8 cellular contexts compared by ENCODE assay signal in genomic region chr3:51391566-51392300, GRCh38. TPM values are rescaled to one million over a fixed set of nuclear protein-coding genes. Genes with fewer than 3 reads are reported as not detected.
DNase-seq lines count a peak whose midpoint lies in the region; ATAC-seq, FAIRE-seq and TF ChIP-seq lines count a peak whose summit lies in the region.

No MANE protein-coding gene starts in this region.

- no peak for FAIRE-seq in GM19239 (lab: Jason Lieb, UNC)

- intact Hi-C loops in testis (cut with DNase I; ENCODE audit: low total_unique reads) = loop anchor here (10.0 kb wide), 2 partner anchors 103 to 273 kb away; no protein-coding TSS in a partner anchor

- TF ChIP-seq POLR2A in testis (IDR thresholded peaks at IDR 0.05) = no peak

- ATAC-seq in HG03442 (IDR thresholded peaks at IDR 0.05; ENCODE audit: unreplicated experiment) = peak; percentile 11
- peak; percentile 44 for ATAC-seq in effector memory CD8-positive, alpha-beta T cell (replicated peaks)

- no peaks in the 10 kb centered on the region for H3K36me3 ChIP-seq in testis (ENCODE audit: low read depth, missing control alignments)

- peak overlapping the region; percentile 93 for H3K27ac Mint-ChIP-seq in activated CD4-positive, alpha-beta T cell treated with anti-CD3 and anti-CD28 coated beads, Interleukin-2, amount 10 ng/mL, durations not matched to agents 7 days and 5 days
- peak overlapping the region; percentile 93 for H3K27ac Mint-ChIP-seq in effector memory CD8-positive, alpha-beta T cell

- peak overlapping the region; percentile 83 for H3K4me3 Mint-ChIP-seq in activated CD4-positive, alpha-beta T cell treated with anti-CD3 and anti-CD28 coated beads, Interleukin-2, amount 10 ng/mL, durations not matched to agents 7 days and 5 days
- H3K4me3 Mint-ChIP-seq in effector memory CD8-positive, alpha-beta T cell = peak overlapping the region; percentile 79 to 84

- POLR2A ChIA-PET in AG04449 (lab: Yijun Ruan, JAX) = no interaction called here
- POLR2A ChIA-PET in activated CD4-positive, alpha-beta T cell treated with anti-CD3 and anti-CD28 coated beads, Interleukin-2, amount 10 ng/mL, durations not matched to agents 7 days and 5 days (lab: Charles Lee) = no interaction called here

- 4% methylated on average over 83 of the region's 109 CpGs; no CpG with 5 or more reads in 1 of the 2 donors for WGBS in testis, 2 donors

- peaks cover 36% of the 10 kb centered on the region for H3K4me1 ChIP-seq in testis

- no peaks in the 10 kb centered on the region for H3K9me3 ChIP-seq in testis

- H3K4me3 ChIP-seq in AG04449 (ENCODE audit: low read depth, low read length) = peak overlapping the region; percentile 75
- peak overlapping the region; percentile 68 to 96 for H3K4me3 ChIP-seq in testis

- H3K27me3 Mint-ChIP-seq in activated CD4-positive, alpha-beta T cell treated with anti-CD3 and anti-CD28 coated beads, Interleukin-2, amount 10 ng/mL, durations not matched to agents 7 days and 5 days = no peaks in the 10 kb centered on the region
- H3K27me3 Mint-ChIP-seq in effector memory CD8-positive, alpha-beta T cell = no peaks in the 10 kb centered on the region

- CTCF ChIA-PET in AG04449 (lab: Yijun Ruan, JAX) = interaction anchor here (1.2 to 3.2 kb wide), 4 partner anchors 21 to 290 kb away, joined by 3 to 16 read pairs (median 5); no protein-coding TSS in a partner anchor
- CTCF ChIA-PET in activated CD4-positive, alpha-beta T cell treated with anti-CD3 and anti-CD28 coated beads, Interleukin-2, amount 10 ng/mL, durations not matched to agents 7 days and 5 days (lab: Charles Lee) = interaction anchor here (0.9 to 1.5 kb wide), 5 partner anchors 10 to 43 kb away, joined by 3 to 4 read pairs (median 4); no protein-coding TSS in a partner anchor

- peak overlapping the region; percentile 79 to 91 for H3K27ac ChIP-seq in testis

- TF ChIP-seq CTCF in AG04449 (IDR thresholded peaks at IDR 0.05; ENCODE audit: insufficient read depth, low read length, missing control alignments) (no peak), testis (IDR thresholded peaks at IDR 0.05) (no peak)

- DNase-seq in AG04449 (ENCODE audit: low read depth, low spot score) (no peak), GM19239 (ENCODE audit: insufficient read length, low spot score) (peak; percentile 40), mesenteric fat pad (ENCODE audit: low spot score) (peak; percentile 89), testis (no peak), GDM1 (lab: John Stamatoyannopoulos, UW) (no peak)
- peak; percentile 54 for DNase-seq in activated CD4-positive, alpha-beta T cell treated with anti-CD3 and anti-CD28 coated beads, Interleukin-2, amount 10 ng/mL, durations not matched to agents 7 days and 5 days
- DNase-seq in effector memory CD8-positive, alpha-beta T cell = peak; percentile 40 to 51 (median 50)

- H3K27me3 ChIP-seq in testis = no peaks in the 10 kb centered on the region

- peaks cover 78% of the 10 kb centered on the region for H3K4me1 Mint-ChIP-seq in activated CD4-positive, alpha-beta T cell treated with anti-CD3 and anti-CD28 coated beads, Interleukin-2, amount 10 ng/mL, durations not matched to agents 7 days and 5 days
- peaks cover 44 to 57% of the 10 kb centered on the region in 2 donors for H3K4me1 Mint-ChIP-seq in effector memory CD8-positive, alpha-beta T cell (ENCODE audit: low read depth in 2 of 2)

- H3K36me3 Mint-ChIP-seq in activated CD4-positive, alpha-beta T cell treated with anti-CD3 and anti-CD28 coated beads, Interleukin-2, amount 10 ng/mL, durations not matched to agents 7 days and 5 days (ENCODE audit: low read depth) = peaks cover 49% of the 10 kb centered on the region
- H3K36me3 Mint-ChIP-seq in effector memory CD8-positive, alpha-beta T cell (ENCODE audit: insufficient read depth) = peaks cover 82% of the 10 kb centered on the region

- H3K9me3 Mint-ChIP-seq in activated CD4-positive, alpha-beta T cell treated with anti-CD3 and anti-CD28 coated beads, Interleukin-2, amount 10 ng/mL, durations not matched to agents 7 days and 5 days = no peaks in the 10 kb centered on the region
- H3K9me3 Mint-ChIP-seq in effector memory CD8-positive, alpha-beta T cell = no peaks in the 10 kb centered on the region

RNA-seq across cellular contexts. Expression of gene RBM15B, which starts 0.6 kb away (rescaled TPM):
- 10 to 100 TPM; 29.0 to 29.8 TPM for total RNA-seq in activated CD4-positive, alpha-beta T cell treated with anti-CD3 and anti-CD28 coated beads, Interleukin-2, amount 10 ng/mL, durations not matched to agents 7 days and 5 days
- 28.0 TPM for total RNA-seq in mesenteric fat pad
- total RNA-seq in testis = 10 to 100 TPM; 33.9 to 41.4 TPM
- polyA plus RNA-seq in testis (ENCODE audit: insufficient read depth, low read depth, low replicate concordance) = 27.1 TPM

RNA-seq across cellular contexts. Expression of gene MANF, which starts 6.6 kb away (rescaled TPM):
- total RNA-seq in activated CD4-positive, alpha-beta T cell treated with anti-CD3 and anti-CD28 coated beads, Interleukin-2, amount 10 ng/mL, durations not matched to agents 7 days and 5 days = 100 to 1,000 TPM; 107 to 131 TPM
- 87.8 TPM for total RNA-seq in mesenteric fat pad
- total RNA-seq in testis = 10 to 100 TPM; 48.6 to 62.8 TPM
- polyA plus RNA-seq in testis (ENCODE audit: insufficient read depth, low read depth, low replicate concordance) = 167 TPM

Comparison
In these comparisons a context has a peak if more than half of its experiments do, and no peak if none do; other contexts are left out.
1. DNase-seq: peak in GM19239 (single experiment), activated CD4-positive, alpha-beta T cell treated with anti-CD3 and anti-CD28 coated beads, Interleukin-2, amount 10 ng/mL, durations not matched to agents 7 days and 5 days (single experiment), effector memory CD8-positive, alpha-beta T cell (3 of 3) and mesenteric fat pad (single experiment); none in AG04449 (single experiment), testis (single experiment) and GDM1 (single experiment).